ENCODE assay signal across 21 cellular contexts in genomic region chr1:66628951-66629350, GRCh38.
"Had no signal": no experiment of that assay in that cellular context is flagged by ENCODE, and none has a peak within 500 bp of the region (broad histone marks: within the 10 kb centered on the region; RNA-seq: fewer than 3 reads in every experiment).

No MANE protein-coding gene starts in this region.

- ATAC-seq: HepG2 had no signal

- FAIRE-seq: HepG2, RCC 7860 had no signal

- DNase-seq: IMR-90, Karpas-422, KG1, MM.1S, NCI-H1092 treated with DMSO at 0.1 percent for 48 hours, NCI-H1436 treated with DMSO at 0.1 percent for 48 hours, NCI-H1694, NCI-H187 treated with DMSO at 0.1 percent for 48 hours, NCI-H2029 treated with DMSO at 0.1 percent for 48 hours, NCI-H2107, NCI-H2171 treated with DMSO at 0.1 percent for 48 hours, NCI-H345, NCI-H446 treated with DMSO at 0.1 percent for 48 hours, NCI-H510A treated with DMSO at 0.1 percent for 48 hours, NCI-H526, NCI-H774, Right ventricle myocardium superior, RPMI8226, T-helper 2 cell had no signal
